23 cellular contexts compared by ENCODE assay signal in the genomic region with DNA sequence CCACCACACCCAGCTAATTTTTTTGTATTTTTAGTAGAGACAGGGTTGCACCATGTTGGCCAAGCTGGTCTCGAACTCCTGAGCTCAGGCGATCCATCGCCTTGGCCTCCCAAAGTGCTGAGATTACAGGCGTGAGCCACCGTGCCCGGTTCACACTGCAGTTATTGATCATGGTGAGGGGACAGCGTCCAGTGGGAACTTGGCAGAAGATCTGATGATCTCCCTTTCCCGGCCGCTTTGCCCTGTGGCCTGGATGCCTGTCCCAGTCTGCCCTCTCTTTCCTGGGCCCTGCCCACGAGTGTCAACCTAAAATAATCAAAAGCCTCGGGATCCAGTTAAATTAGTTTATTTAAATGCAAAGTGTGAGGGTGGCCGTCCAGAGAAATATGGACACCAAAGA. TPM values are rescaled to one million over a fixed set of nuclear protein-coding genes. Genes with fewer than 3 reads are reported as not detected.
DNase-seq lines count a peak whose midpoint lies in the region; ATAC-seq, FAIRE-seq and TF ChIP-seq lines count a peak whose summit lies in the region.
"Had no signal": no experiment of that assay in that cellular context is flagged by ENCODE, and none has a peak within 500 bp of the region (broad histone marks: within the 10 kb centered on the region; RNA-seq: fewer than 3 reads in every experiment).

No MANE protein-coding gene starts in this region.

- H3K9me3 ChIP-seq in K562 (replicated peaks; ENCODE audit: control insufficient read depth, insufficient read depth, low read depth, low read length) (no peaks in the 10 kb centered on the region), neural progenitor cell (ENCODE audit: low read depth) (no peaks in the 10 kb centered on the region), transverse colon (no peaks in the 10 kb centered on the region)
- H3K9me3 ChIP-seq: BE2C, BLaER1 had no signal

- peaks cover 9% of the 10 kb centered on the region for H3F3A ChIP-seq in neural progenitor cell (ENCODE audit: low read depth)

- H3K36me3 Mint-ChIP-seq in glutamatergic neuron (ENCODE audit: unreplicated experiment): no peaks in the 10 kb centered on the region
- no peaks in the 10 kb centered on the region for H3K36me3 Mint-ChIP-seq in neural progenitor cell
- H3K36me3 Mint-ChIP-seq: CD14-positive monocyte; CD4-positive, alpha-beta memory T cell; CD4-positive, CD25-positive, alpha-beta regulatory T cell; CD8-positive, alpha-beta memory T cell had no signal

- no peak for FAIRE-seq in K562 (lab: Jason Lieb, UNC)
- FAIRE-seq: A204.1, G401.6, GM12891 had no signal

- H4K20me1 ChIP-seq in K562 (replicated peaks; ENCODE audit: control insufficient read depth, insufficient read depth, low read length): peaks cover 10% of the 10 kb centered on the region; the same call in 1 of the 2 replicates
- H4K20me1 ChIP-seq in neural progenitor cell (ENCODE audit: low read depth): no peaks in the 10 kb centered on the region
- H4K20me1 ChIP-seq: BLaER1 had no signal

- H3K4me2 ChIP-seq in K562 (ENCODE audit: insufficient read depth, low read length) (no peak overlapping the region), neural progenitor cell (no peak overlapping the region)
- H3K4me2 ChIP-seq: BLaER1 had no signal

- 28% methylated on average over 12 of the region's 12 CpGs for WGBS in K562 (ENCODE audit: insufficient coverage, low coverage, missing lambda C conversion rate)
- WGBS in transverse colon (ENCODE audit: low coverage in 1 of 2), 2 donors: 87% methylated on average over 12 of the region's 12 CpGs; no CpG with 5 or more reads in 1 of the 2 donors

- H3K79me2 ChIP-seq in K562 (ENCODE audit: control insufficient read depth, insufficient read depth, low read length): no peaks in the 10 kb centered on the region
- H3K79me2 ChIP-seq in neural progenitor cell (ENCODE audit: low read depth): no peaks in the 10 kb centered on the region

- H3K27ac ChIP-seq in K562 (ENCODE audit: extremely low read depth, low read depth, low read length) (no peak overlapping the region), neural progenitor cell (no peak overlapping the region), transverse colon (no peak overlapping the region)
- H3K27ac ChIP-seq: BLaER1 had no signal

- H3K27me3 ChIP-seq in K562 (ENCODE audit: control insufficient read depth in 2 of 2, insufficient read depth in 2 of 2, low read length in 2 of 2): peaks cover 53 to 70% of the 10 kb centered on the region in 2 experiments
- H3K27me3 ChIP-seq in neural progenitor cell: no peaks in the 10 kb centered on the region
- no peaks in the 10 kb centered on the region for H3K27me3 ChIP-seq in transverse colon
- H3K27me3 ChIP-seq: BE2C, BLaER1 had no signal

- POLR2A ChIA-PET in K562 (lab: Yijun Ruan, JAX): interaction anchor here (0.6 to 1.0 kb wide), 2 partner anchors 10 to 83 kb away, joined by 3 read pairs; no protein-coding TSS in a partner anchor

- DNase-seq in K562 (ENCODE audit: extremely low read depth in 1 of 4, low spot score in 3 of 4) (no peak), glutamatergic neuron (no peak), left lobe of liver (ENCODE audit: low spot score) (no peak), neural progenitor cell (ENCODE audit: low spot score) (no peak), transverse colon (no peak), SHP77 treated with DMSO at 0.1 percent for 48 hours (lab: John Stamatoyannopoulos, UW) (no peak)
- DNase-seq: 8988T; ACHN; BE2C; C1 segment of cervical spinal cord; CD4-positive, alpha-beta memory T cell; CD4-positive, CD25-positive, alpha-beta regulatory T cell; CD8-positive, alpha-beta memory T cell; COR-L47; DMS 273 treated with DMSO at 0.1 percent for 48 hours; DMS79 treated with DMSO at 0.1 percent for 48 hours; GF-D8 had no signal

- TF ChIP-seq POLR2A in K562 (conservative IDR thresholded peaks at IDR 0.05): no peak
- TF ChIP-seq POLR2A in transverse colon (IDR thresholded peaks at IDR 0.05): no peak

- H3K4me3 Mint-ChIP-seq in glutamatergic neuron (ENCODE audit: unreplicated experiment): no peak overlapping the region
- no peak overlapping the region for H3K4me3 Mint-ChIP-seq in neural progenitor cell
- H3K4me3 Mint-ChIP-seq: CD14-positive monocyte; CD4-positive, alpha-beta memory T cell; CD4-positive, CD25-positive, alpha-beta regulatory T cell; CD8-positive, alpha-beta memory T cell had no signal

- no peak for TF ChIP-seq EP300 in K562 (IDR thresholded peaks at IDR 0.05; ENCODE audit: low read length)
- no peak for TF ChIP-seq EP300 in transverse colon (IDR thresholded peaks at IDR 0.05; ENCODE audit: low read depth)

- ATAC-seq in K562 (no peak), left lobe of liver (peak; percentile 62), GM18867 (IDR thresholded peaks at IDR 0.05; ENCODE audit: unreplicated experiment) (no peak)

- no peaks in the 10 kb centered on the region for H3K9me1 ChIP-seq in K562 (ENCODE audit: control insufficient read depth, insufficient read depth, low read length)

- TF ChIP-seq RAD21 in K562 (CRISPR knock-in tag; conservative IDR thresholded peaks at IDR 0.05 in 1 of 2, IDR thresholded peaks at IDR 0.05 in 1 of 2): no peak

- H3K4me1 ChIP-seq in K562 (replicated peaks in 1 of 2; ENCODE audit: control insufficient read depth in 2 of 2, insufficient read depth in 2 of 2, low read length in 2 of 2): peaks cover 0 to 9% of the 10 kb centered on the region in 2 experiments; a peak in 2 of 5 replicates
- H3K4me1 ChIP-seq in neural progenitor cell: peaks cover 16% of the 10 kb centered on the region
- H3K4me1 ChIP-seq in transverse colon: peaks cover 0 to 3% (median 0%) of the 10 kb centered on the region in 4 donors
- H3K4me1 ChIP-seq: BE2C had no signal

- H2AFZ ChIP-seq in K562 (ENCODE audit: low read depth, low read length): no peak overlapping the region
- no peak overlapping the region for H2AFZ ChIP-seq in neural progenitor cell (replicated peaks)

- peak overlapping the region; percentile 17 for H3K27ac Mint-ChIP-seq in glutamatergic neuron (ENCODE audit: unreplicated experiment)
- H3K27ac Mint-ChIP-seq in neural progenitor cell: peak overlapping the region; percentile 37
- H3K27ac Mint-ChIP-seq: CD14-positive monocyte; CD4-positive, alpha-beta memory T cell; CD4-positive, CD25-positive, alpha-beta regulatory T cell had no signal

- H3K4me1 Mint-ChIP-seq in glutamatergic neuron (ENCODE audit: low read depth, unreplicated experiment): peaks cover 13% of the 10 kb centered on the region
- peaks cover 22% of the 10 kb centered on the region for H3K4me1 Mint-ChIP-seq in neural progenitor cell
- H3K4me1 Mint-ChIP-seq: CD14-positive monocyte; CD4-positive, alpha-beta memory T cell; CD4-positive, CD25-positive, alpha-beta regulatory T cell; CD8-positive, alpha-beta memory T cell had no signal

- TF ChIP-seq CTCF in K562 (IDR thresholded peaks at IDR 0.05 in 2 of 3, conservative IDR thresholded peaks at IDR 0.05 in 1 of 3; ENCODE audit: insufficient read depth in 2 of 3, low read depth in 1 of 3, low read length in 3 of 3) (no peak), glutamatergic neuron (IDR thresholded peaks at IDR 0.05; ENCODE audit: partially characterized antibody, unreplicated experiment) (no peak), neural progenitor cell (IDR thresholded peaks at IDR 0.05) (no peak), transverse colon (IDR thresholded peaks at IDR 0.05) (no peak)

- H3K4me3 ChIP-seq in K562 (no peak overlapping the region), neural progenitor cell (no peak overlapping the region), transverse colon (no peak overlapping the region)
- H3K4me3 ChIP-seq: BLaER1 had no signal

- H3K9me3 Mint-ChIP-seq in glutamatergic neuron (ENCODE audit: unreplicated experiment): peaks cover 4% of the 10 kb centered on the region
- H3K9me3 Mint-ChIP-seq in neural progenitor cell: no peaks in the 10 kb centered on the region
- H3K9me3 Mint-ChIP-seq: CD14-positive monocyte; CD4-positive, alpha-beta memory T cell; CD8-positive, alpha-beta memory T cell had no signal

- H3K9ac ChIP-seq in K562 (ENCODE audit: insufficient read depth in 1 of 2, low read depth in 2 of 2, low read length in 2 of 2): no peak overlapping the region
- no peak overlapping the region for H3K9ac ChIP-seq in neural progenitor cell
- H3K9ac ChIP-seq: BLaER1 had no signal

- no peaks in the 10 kb centered on the region for H3K36me3 ChIP-seq in K562 (ENCODE audit: control insufficient read depth, insufficient read depth, low read length)
- H3K36me3 ChIP-seq in neural progenitor cell: no peaks in the 10 kb centered on the region
- H3K36me3 ChIP-seq in transverse colon: no peaks in the 10 kb centered on the region
- H3K36me3 ChIP-seq: BE2C, BLaER1 had no signal

- in situ Hi-C loops in K562 (cut with MboI) (no loop called here), transverse colon (cut with MboI; ENCODE audit: low pct_ligation_motif_present in 1 of 4, low pct_unique_long_range_greater_than_20kb in 1 of 4, low sequenced_read_pairs in 3 of 4) (loop anchor here in 1 of 4 donors (25.0 kb wide), 1 partner anchor 215 kb away; a partner anchor contains a TSS)

- no TSS peak for BruUV-seq in K562 (replicated peaks; lab: Mats Ljungman, UMichigan)

- intact Hi-C loops in K562 (cut with micrococcal nuclease): no loop called here
- intact Hi-C loops in transverse colon (cut with DNase I; ENCODE audit: low total_unique reads): no loop called here

- H3K27me3 Mint-ChIP-seq in glutamatergic neuron (ENCODE audit: unreplicated experiment) (peaks cover 3% of the 10 kb centered on the region), neural progenitor cell (ENCODE audit: insufficient read depth, low read depth) (peaks cover 5% of the 10 kb centered on the region)

- CTCF ChIA-PET in K562 (lab: Yijun Ruan, JAX; ENCODE audit: low intra/inter-chr PET ratio): no interaction called here

RNA-seq across cellular contexts. Expression of a gene that starts 42.2 kb away (rescaled TPM):
- total RNA-seq in K562 (2011; cell fraction: chromatin; rRNA removed; ENCODE audit: low replicate concordance): 1.5 and 2.5 TPM in 2 replicates
- total RNA-seq in K562 (2011; cell fraction: nucleolus; rRNA removed): 0.66 and 1.5 TPM in 2 replicates
- 1.2 and 1.6 TPM in 2 replicates for total RNA-seq in K562 (2011; cell fraction: nucleoplasm; rRNA removed)
- total RNA-seq in K562 (2014; rRNA removed) (0.18 TPM in 1 of 2 replicates, not detected in the other), K562 (2014; rRNA removed; fragmentation: Illumina TruSeq; extraction: Trizol) (not detected in 2 replicates), K562 (2015; rRNA removed; fragmentation: Illumina TruSeq; extraction: Trizol) (0.14 TPM in 1 of 2 replicates, not detected in the other), K562 (2021) (0.47 and 0.49 TPM in 2 replicates), glutamatergic neuron (ENCODE audit: unreplicated experiment) (2.9 TPM), left lobe of liver (0.25 TPM), neural progenitor cell (ENCODE audit: low replicate concordance) (0.56 TPM in 1 of 2 replicates, not detected in the other), transverse colon (1 to 10 TPM in 3 of 4 donors, not detected in 1; 3.0 to 8.3 (median 3.3) TPM)
- polyA plus RNA-seq in K562 (2011; rRNA removed) (0.46 and 0.61 TPM in 2 replicates), K562 (2014; fragmentation: Illumina TruSeq; extraction: Trizol) (0.43 TPM in 1 of 2 replicates, not detected in the other), K562 (2014; fragmentation: Nextera tagmentation; extraction: Ambion mirVana) (1 to 10 TPM in 1 of 2 experiments, under 1 TPM in 1; 0.21 to 1.0 TPM), K562 (2014; rRNA removed) (0.69 TPM in 1 of 2 replicates, not detected in the other)
- 0.19 and 0.31 TPM in 2 replicates for polyA plus RNA-seq in K562 (2011; cell fraction: cytosol; rRNA removed)
- 1.2 and 1.9 TPM in 2 replicates for polyA plus RNA-seq in K562 (2011; cell fraction: nucleus; rRNA removed)
- polyA plus RNA-seq in K562 (2012): 0.33 and 1.8 TPM in 2 replicates
- polyA minus RNA-seq in K562 (2011; rRNA and poly(A)+ RNA removed): 0.67 TPM in 1 of 2 replicates, not detected in the other
- polyA minus RNA-seq in K562 (2011; cell fraction: cytosol; rRNA and poly(A)+ RNA removed): not detected in 2 replicates
- polyA minus RNA-seq in K562 (2011; cell fraction: nucleus; rRNA and poly(A)+ RNA removed): 0.78 and 0.81 TPM in 2 replicates
